Comparison of ENCODE assay signal across 8 cellular contexts in the genomic region with DNA sequence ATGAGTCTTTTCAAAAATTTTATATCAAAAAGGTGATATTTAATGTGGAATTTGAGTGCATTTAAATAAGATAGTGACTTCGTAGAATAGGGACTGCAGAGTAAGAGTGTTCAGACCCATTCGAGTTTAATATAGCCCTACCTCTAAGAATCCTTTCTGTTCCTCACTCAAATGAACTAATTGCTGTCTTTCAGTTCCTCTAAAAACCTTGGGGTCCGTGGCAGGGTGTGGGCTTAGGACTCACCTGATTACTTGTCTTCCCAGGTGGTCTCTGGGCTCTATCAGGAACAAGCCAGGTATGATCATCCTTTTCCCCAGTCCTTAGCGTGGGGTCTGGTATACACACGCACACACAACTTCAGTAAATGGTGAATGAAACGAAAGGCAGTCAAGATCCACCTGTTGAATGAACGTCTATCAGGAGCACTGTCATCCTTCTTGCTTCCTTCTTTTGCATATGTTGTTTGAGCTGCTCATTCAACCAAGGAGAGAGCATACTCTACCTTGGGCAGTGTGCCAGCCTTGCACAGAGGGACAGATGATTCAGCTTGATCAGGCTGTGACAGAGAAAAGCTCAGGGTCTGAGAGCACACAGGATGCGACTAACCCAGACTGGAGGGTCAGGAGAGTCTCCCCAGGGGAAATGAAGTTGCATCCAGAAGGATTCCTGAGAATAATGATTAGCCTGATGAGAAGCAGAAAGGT. TPM values are rescaled to one million over a fixed set of nuclear protein-coding genes. Genes with fewer than 3 reads are reported as not detected.
DNase-seq lines count a peak whose midpoint lies in the region; ATAC-seq and TF ChIP-seq lines count a peak whose summit lies in the region.

No MANE protein-coding gene starts in this region.

- no peak overlapping the region for H3K4me2 ChIP-seq in H9 (ENCODE audit: insufficient read depth, insufficient read length, low read length)
- H3K4me2 ChIP-seq in MM.1S (ENCODE audit: low read depth, low read length) = peak overlapping the region; percentile 91

- peak overlapping the region; percentile 86 to 94 for H3K4me3 Mint-ChIP-seq in H9
- peak overlapping the region; percentile 94 for H3K4me3 Mint-ChIP-seq in activated naive CD8-positive, alpha-beta T cell treated with anti-CD3 and anti-CD28 coated beads for 36 hours

- H2BK5ac ChIP-seq in H9 (ENCODE audit: insufficient read length, low read length) = no peak overlapping the region

- WGBS in H9 (ENCODE audit: extremely low coverage, insufficient read length, low lambda C conversion rate) = no CpG with 5 or more reads among the region's 8 CpGs
- WGBS in right cardiac atrium = 69% methylated on average over 8 of the region's 8 CpGs

- H4K20me1 ChIP-seq in H9 (ENCODE audit: control insufficient read depth, insufficient read depth, insufficient read length) (no peaks in the 10 kb centered on the region), MM.1S (ENCODE audit: insufficient read depth, low read length) (no peaks in the 10 kb centered on the region)

- H2AK5ac ChIP-seq in H9 (ENCODE audit: insufficient read length, low read length) = no peak overlapping the region

- H3K23me2 ChIP-seq in H9 (ENCODE audit: insufficient read length, low read depth, low read length, poor library complexity, severe bottlenecking) = peaks cover 9% of the 10 kb centered on the region

- in situ Hi-C loops in gastrocnemius medialis (cut with MboI; ENCODE audit: low sequenced_read_pairs in 4 of 4) = no loop called here

- no peaks in the 10 kb centered on the region for H3K27me3 ChIP-seq in H9 (ENCODE audit: insufficient read depth, low read length)
- H3K27me3 ChIP-seq in MM.1S (replicated peaks; ENCODE audit: insufficient read depth, low read length) = no peaks in the 10 kb centered on the region
- no peaks in the 10 kb centered on the region for H3K27me3 ChIP-seq in right cardiac atrium (ENCODE audit: control insufficient read depth, insufficient read depth)
- H3K27me3 ChIP-seq in gastrocnemius medialis = no peaks in the 10 kb centered on the region

- no peaks in the 10 kb centered on the region; the same call in 1 of the 2 replicates for H3K4me1 ChIP-seq in H9 (ENCODE audit: insufficient read depth, low read length)
- H3K4me1 ChIP-seq in MM.1S (ENCODE audit: low read length) = peaks cover 9% of the 10 kb centered on the region
- H3K4me1 ChIP-seq in right cardiac atrium (ENCODE audit: control insufficient read depth, insufficient read depth, low read length) = peaks cover 5% of the 10 kb centered on the region
- H3K4me1 ChIP-seq in gastrocnemius medialis = peaks cover 15 to 31% of the 10 kb centered on the region in 2 donors

- H3K9ac ChIP-seq in H9 (ENCODE audit: extremely low read depth, insufficient read length, low read length) (no peak overlapping the region), MM.1S (ENCODE audit: low read length) (peak overlapping the region; percentile 92)

- TF ChIP-seq CTCF in H9 (conservative IDR thresholded peaks at IDR 0.05) (no peak), MM.1S (IDR thresholded peaks at IDR 0.05; ENCODE audit: low read length) (no peak), gastrocnemius medialis (IDR thresholded peaks at IDR 0.05 in 4 of 5, conservative IDR thresholded peaks at IDR 0.05 in 1 of 5) (no peak)

- intact Hi-C loops in right cardiac atrium (cut with DNase I) = no loop called here
- intact Hi-C loops in gastrocnemius medialis (cut with DNase I; ENCODE audit: low total_unique reads) = loop anchor here (1.0 to 5.0 kb wide), 2 partner anchors 62 to 257 kb away; no protein-coding TSS in a partner anchor

- H2BK12ac ChIP-seq in H9 (ENCODE audit: insufficient read length, low read depth, low read length) = no peak overlapping the region

- no peak overlapping the region for H3K56ac ChIP-seq in H9 (ENCODE audit: insufficient read length, low read depth, low read length)

- peaks cover 28% of the 10 kb centered on the region for H3F3A ChIP-seq in MM.1S (ENCODE audit: insufficient read depth, low read length)

- H4K8ac ChIP-seq in H9 (replicated peaks; ENCODE audit: insufficient read length, low read depth, low read length) = no peak overlapping the region

- H2BK120ac ChIP-seq in H9 (ENCODE audit: low read depth, low read length, poor library complexity, severe bottlenecking) = no peak overlapping the region

- H3T11ph ChIP-seq in H9 (ENCODE audit: low read length) = no peak overlapping the region

- no peak overlapping the region for H4K91ac ChIP-seq in H9 (ENCODE audit: insufficient read length, low read depth, low read length)

- peaks cover 11% of the 10 kb centered on the region for H3K79me2 ChIP-seq in H9 (ENCODE audit: insufficient read depth, low read length)
- H3K79me2 ChIP-seq in MM.1S (ENCODE audit: low read length) = peaks cover 34% of the 10 kb centered on the region

- H3K36me3 Mint-ChIP-seq in H9 (ENCODE audit: insufficient read depth in 1 of 3, low read depth in 3 of 3) = no peaks in the 10 kb centered on the region
- peaks cover 2% of the 10 kb centered on the region for H3K36me3 Mint-ChIP-seq in activated naive CD8-positive, alpha-beta T cell treated with anti-CD3 and anti-CD28 coated beads for 36 hours

- H3K18ac ChIP-seq in H9 (ENCODE audit: insufficient read length, low read depth, low read length) = no peak overlapping the region

- H3K4me3 ChIP-seq in MM.1S (ENCODE audit: low read length) (peak overlapping the region; percentile 91), right cardiac atrium (ENCODE audit: low read length) (peak overlapping the region; percentile 96), gastrocnemius medialis (peak overlapping the region in 3 of 4 donors; percentile 84 to 97 (median 93))

- no peak overlapping the region for H3K27ac ChIP-seq in H9 (ENCODE audit: insufficient read length, low read depth, low read length)
- peak overlapping the region; percentile 87 for H3K27ac ChIP-seq in MM.1S (ENCODE audit: low read length)
- H3K27ac ChIP-seq in right cardiac atrium (ENCODE audit: low read length) = no peak overlapping the region
- H3K27ac ChIP-seq in gastrocnemius medialis = peak overlapping the region; percentile 99 to 100 (median 99)

- no peak overlapping the region for H3K27ac Mint-ChIP-seq in H9
- peak overlapping the region; percentile 90 for H3K27ac Mint-ChIP-seq in activated naive CD8-positive, alpha-beta T cell treated with anti-CD3 and anti-CD28 coated beads for 36 hours

- H3K23ac ChIP-seq in H9 (ENCODE audit: insufficient read length, low read depth, low read length) = no peak overlapping the region

- no peak overlapping the region for H2BK15ac ChIP-seq in H9 (ENCODE audit: low read depth, low read length)

- peaks cover 13% of the 10 kb centered on the region for H3K27me3 Mint-ChIP-seq in H9 (ENCODE audit: low read depth)
- H3K27me3 Mint-ChIP-seq in activated naive CD8-positive, alpha-beta T cell treated with anti-CD3 and anti-CD28 coated beads for 36 hours = no peaks in the 10 kb centered on the region

- DNase-seq in GDM1 (lab: John Stamatoyannopoulos, UW) (peak; percentile 65), H9 (no peak), MM.1S (peak; percentile 73), right cardiac atrium (peak; percentile 70 to 84 (median 76)), gastrocnemius medialis (peak; percentile 45 to 72), mesenteric fat pad (ENCODE audit: low spot score) (no peak)
- peak; percentile 43 for DNase-seq in activated naive CD8-positive, alpha-beta T cell treated with anti-CD3 and anti-CD28 coated beads for 36 hours

- no peak overlapping the region for H2BK20ac ChIP-seq in H9 (ENCODE audit: low read depth, low read length, poor library complexity, severe bottlenecking)

- TF ChIP-seq POLR2A in Raji (IDR thresholded peaks at IDR 0.05; ENCODE audit: insufficient read depth, low read depth, low read length) = 0 out of 2 replicates have a peak, but pooled peaks have one; percentile 30
- no peak for TF ChIP-seq POLR2A in gastrocnemius medialis (IDR thresholded peaks at IDR 0.05)

- H3K36me3 ChIP-seq in MM.1S (replicated peaks; ENCODE audit: insufficient read depth, low read length) (no peaks in the 10 kb centered on the region), gastrocnemius medialis (no peaks in the 10 kb centered on the region)

- ATAC-seq in right cardiac atrium (peak in 1 of 2 donors; percentile 38), gastrocnemius medialis (peak in 1 of 2 donors; percentile 27)

- no peak overlapping the region for H3K14ac ChIP-seq in H9 (ENCODE audit: insufficient read depth, low read length)

- no peaks in the 10 kb centered on the region for H3K9me2 ChIP-seq in MM.1S (replicated peaks; ENCODE audit: insufficient read depth, low read length)

- H3K9me3 ChIP-seq in H9 (ENCODE audit: control insufficient read depth, low read depth, low read length) = no peaks in the 10 kb centered on the region
- no peaks in the 10 kb centered on the region for H3K9me3 ChIP-seq in MM.1S (replicated peaks; ENCODE audit: insufficient read depth, low read length)
- no peaks in the 10 kb centered on the region for H3K9me3 ChIP-seq in right cardiac atrium (ENCODE audit: control insufficient read depth, low read length)
- H3K9me3 ChIP-seq in gastrocnemius medialis = no peaks in the 10 kb centered on the region

- peaks cover 13 to 14% of the 10 kb centered on the region in 2 experiments for H3K4me1 Mint-ChIP-seq in H9
- peaks cover 17% of the 10 kb centered on the region for H3K4me1 Mint-ChIP-seq in activated naive CD8-positive, alpha-beta T cell treated with anti-CD3 and anti-CD28 coated beads for 36 hours

- no peak overlapping the region for H3K4ac ChIP-seq in H9 (ENCODE audit: low read depth, low read length)

- H4K5ac ChIP-seq in H9 (ENCODE audit: insufficient read length, low read depth, low read length) = no peak overlapping the region

- H3K9me3 Mint-ChIP-seq in H9 = no peaks in the 10 kb centered on the region; a peak in 1 of 5 replicates
- H3K9me3 Mint-ChIP-seq in activated naive CD8-positive, alpha-beta T cell treated with anti-CD3 and anti-CD28 coated beads for 36 hours = no peaks in the 10 kb centered on the region

- no peaks in the 10 kb centered on the region for H3K79me1 ChIP-seq in H9 (ENCODE audit: insufficient read depth, low read depth, low read length, poor library complexity, severe bottlenecking)

- H2AFZ ChIP-seq in H9 (ENCODE audit: low read length) = no peak overlapping the region
- peak overlapping the region; percentile 62 for H2AFZ ChIP-seq in MM.1S (ENCODE audit: low read length)

RNA-seq across cellular contexts. Expression of gene RNF11, which starts 1.2 kb away (rescaled TPM):
- 55.1 and 55.8 TPM in 2 replicates for total RNA-seq in H9 (2021)
- total RNA-seq in activated naive CD8-positive, alpha-beta T cell treated with anti-CD3 and anti-CD28 coated beads for 36 hours = 10 to 100 TPM; 28.5 to 33.0 TPM
- 100 to 1,000 TPM; 119 to 131 (median 124) TPM for total RNA-seq in right cardiac atrium
- 78.4 TPM for polyA plus RNA-seq in right cardiac atrium
- total RNA-seq in gastrocnemius medialis = 10 to 100 TPM; 77.6 to 86.5 (median 85.3) TPM
- total RNA-seq in mesenteric fat pad = 121 TPM

Comparison
In these comparisons a context has a peak if more than half of its experiments do, and no peak if none do; other contexts are left out.
1. DNase-seq: peak in GDM1 (single experiment), MM.1S (single experiment), activated naive CD8-positive, alpha-beta T cell treated with anti-CD3 and anti-CD28 coated beads for 36 hours (single experiment), right cardiac atrium (3 of 3) and gastrocnemius medialis (2 of 2); none in H9 (single experiment) and mesenteric fat pad (single experiment).
2. H3K27ac ChIP-seq: peak in MM.1S (single experiment) and gastrocnemius medialis (4 of 4); none in H9 (single experiment) and right cardiac atrium (single experiment).
3. Peak in every context shown above with its lines, with median percentiles within 50 percentile points of each other: H3K4me3 ChIP-seq.